ENCODE assay signal across 14 cellular contexts in the genomic region with DNA sequence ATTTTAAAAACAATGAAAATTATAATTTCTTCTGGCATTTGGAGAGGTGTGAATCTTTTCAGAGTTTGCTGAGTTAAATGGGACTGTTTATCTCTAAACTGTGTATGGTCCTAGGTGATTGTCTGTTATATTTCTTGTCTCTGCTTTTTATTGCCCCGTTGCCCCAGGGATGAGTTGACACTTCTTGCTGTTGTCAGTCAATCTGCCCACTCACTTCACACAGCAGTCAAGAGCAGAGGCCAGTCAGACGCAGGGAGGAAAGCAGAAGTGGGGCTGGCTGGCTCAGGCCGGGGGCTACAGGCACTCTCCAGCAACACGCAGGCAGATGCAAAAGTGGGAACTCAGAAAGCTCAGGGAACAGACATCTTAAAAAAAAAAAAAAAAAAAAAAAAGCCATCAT.
DNase-seq lines count a peak whose midpoint lies in the region; ATAC-seq and TF ChIP-seq lines count a peak whose summit lies in the region.
"Had no signal": no experiment of that assay in that cellular context is flagged by ENCODE, and none has a peak within 500 bp of the region (broad histone marks: within the 10 kb centered on the region; RNA-seq: fewer than 3 reads in every experiment).

No MANE protein-coding gene starts in this region.

- H3K9me3 ChIP-seq in BLaER1 treated with 17β-estradiol and CSF1 and Interleukin-3, amounts not matched to agents 10 nM and 100 nM (replicated peaks in 1 of 11) = peaks cover 0 to 16% (median 7%) of the 10 kb centered on the region in 11 experiments; a peak in 13 of 22 replicates
- no peaks in the 10 kb centered on the region for H3K9me3 ChIP-seq in thyroid gland

- no peaks in the 10 kb centered on the region for H3K36me3 ChIP-seq in BLaER1 treated with 17β-estradiol and CSF1 and Interleukin-3, amounts not matched to agents 10 nM and 100 nM
- no peaks in the 10 kb centered on the region for H3K36me3 ChIP-seq in thyroid gland

- peak overlapping the region; percentile 32 to 80 (median 66); a peak in 21 of 22 replicates for H3K4me2 ChIP-seq in BLaER1 treated with 17β-estradiol and CSF1 and Interleukin-3, amounts not matched to agents 10 nM and 100 nM

- H3K27me3 ChIP-seq in BLaER1 treated with 17β-estradiol and CSF1 and Interleukin-3, amounts not matched to agents 10 nM and 100 nM = no peaks in the 10 kb centered on the region
- no peaks in the 10 kb centered on the region for H3K27me3 ChIP-seq in thyroid gland

- no peak overlapping the region for H3K4me3 ChIP-seq in BLaER1 treated with 17β-estradiol and CSF1 and Interleukin-3, amounts not matched to agents 10 nM and 100 nM
- H3K4me3 ChIP-seq in thyroid gland (replicated peaks in 1 of 3) = no peak overlapping the region

- TF ChIP-seq POLR2A in thyroid gland (IDR thresholded peaks at IDR 0.05) = no peak

- peak; percentile 43; the same call in 1 of the 3 replicates for ATAC-seq in SK-N-SH treated with all-trans-retinoic acid at 6 μM for 48 hours
- ATAC-seq in GM21367 (IDR thresholded peaks at IDR 0.05; ENCODE audit: unreplicated experiment) = no peak

- H3K9ac ChIP-seq in BLaER1 treated with 17β-estradiol and CSF1 and Interleukin-3, amounts not matched to agents 10 nM and 100 nM = no peak overlapping the region; a peak in 1 of 22 replicates

- peak; percentile 7 for DNase-seq in GM20000 (ENCODE audit: low spot score)
- peak; percentile 84 for DNase-seq in myocyte (ENCODE audit: low read depth)
- no peak for DNase-seq in GM19240 (ENCODE audit: insufficient read length, low spot score)
- DNase-seq in NCI-H2227 (lab: John Stamatoyannopoulos, UW; ENCODE audit: unreplicated experiment) = no peak
- DNase-seq in thyroid gland = no peak
- DNase-seq: activated naive CD4-positive, alpha-beta T cell treated with anti-CD3 and anti-CD28 coated beads, Interleukin-2, amount 50 U/mL, for 16 hours; activated T-cell treated with anti-CD3 and anti-CD28 coated beads, Interleukin-2, amount 50 U/mL, for 1 hour; GF-D8; H9; NCI-H1930; NCI-H510A treated with DMSO at 0.1 percent for 48 hours had no signal

- TF ChIP-seq CTCF in GM20000 (IDR thresholded peaks at IDR 0.05; ENCODE audit: extremely low read depth, missing control alignments) (no peak), thyroid gland (IDR thresholded peaks at IDR 0.05) (no peak)

- no peaks in the 10 kb centered on the region for H4K20me1 ChIP-seq in BLaER1 treated with 17β-estradiol and CSF1 and Interleukin-3, amounts not matched to agents 10 nM and 100 nM

- peak overlapping the region in 6 of 11 experiments; percentile 6 to 47 (median 25); a peak in 3 of 22 replicates for H3K27ac ChIP-seq in BLaER1 treated with 17β-estradiol and CSF1 and Interleukin-3, amounts not matched to agents 10 nM and 100 nM
- no peak overlapping the region for H3K27ac ChIP-seq in thyroid gland

- intact Hi-C loops in thyroid gland (cut with DNase I) = no loop called here

- WGBS in thyroid gland, 2 donors = 58 to 64% methylated on average over 4 of the region's 4 CpGs

- peaks cover 22 to 54% (median 45%) of the 10 kb centered on the region in 10 experiments for H3K4me1 ChIP-seq in BLaER1 treated with 17β-estradiol and CSF1 and Interleukin-3, amounts not matched to agents 10 nM and 100 nM
- peaks cover 0 to 6% of the 10 kb centered on the region in 2 donors for H3K4me1 ChIP-seq in thyroid gland

TF ChIP-seq in SK-N-SH treated with all-trans-retinoic acid at 6 μM for 48 hours, 23 proteins besides CTCF, POLR2A, EP300 and RAD21:
- TF ChIP-seq GLIS3 (CRISPR knock-in tag; IDR thresholded peaks at IDR 0.05) (no peak), ISL1 (CRISPR knock-in tag; IDR thresholded peaks at IDR 0.05) (no peak), SNAI2 (CRISPR knock-in tag; IDR thresholded peaks at IDR 0.05) (no peak), CSRNP3 (CRISPR knock-in tag; IDR thresholded peaks at IDR 0.05) (no peak), TCF4 (CRISPR knock-in tag; IDR thresholded peaks at IDR 0.05; ENCODE audit: borderline replicate concordance) (no peak; the same call in 1 of the 2 replicates), ZFP30 (CRISPR knock-in tag; IDR thresholded peaks at IDR 0.05) (no peak), ZNF8 (CRISPR knock-in tag; IDR thresholded peaks at IDR 0.05) (no peak), ESRRG (CRISPR knock-in tag; IDR thresholded peaks at IDR 0.05) (no peak), ARNTL (CRISPR knock-in tag; IDR thresholded peaks at IDR 0.05; ENCODE audit: borderline replicate concordance, low read depth) (no peak), POU6F1 (CRISPR knock-in tag; IDR thresholded peaks at IDR 0.05; ENCODE audit: borderline replicate concordance, low read depth) (no peak)
- TF ChIP-seq, protein P1, sequence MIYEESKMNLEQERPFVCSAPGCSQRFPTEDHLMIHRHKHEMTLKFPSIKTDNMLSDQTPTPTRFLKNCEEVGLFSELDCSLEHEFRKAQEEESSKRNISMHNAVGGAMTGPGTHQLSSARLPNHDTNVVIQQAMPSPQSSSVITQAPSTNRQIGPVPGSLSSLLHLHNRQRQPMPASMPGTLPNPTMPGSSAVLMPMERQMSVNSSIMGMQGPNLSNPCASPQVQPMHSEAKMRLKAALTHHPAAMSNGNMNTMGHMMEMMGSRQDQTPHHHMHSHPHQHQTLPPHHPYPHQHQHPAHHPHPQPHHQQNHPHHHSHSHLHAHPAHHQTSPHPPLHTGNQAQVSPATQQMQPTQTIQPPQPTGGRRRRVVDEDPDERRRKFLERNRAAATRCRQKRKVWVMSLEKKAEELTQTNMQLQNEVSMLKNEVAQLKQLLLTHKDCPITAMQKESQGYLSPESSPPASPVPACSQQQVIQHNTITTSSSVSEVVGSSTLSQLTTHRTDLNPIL (CRISPR knock-in tag; IDR thresholded peaks at IDR 0.05; ENCODE audit: low read depth) = no peak
- TF ChIP-seq, protein P2, sequence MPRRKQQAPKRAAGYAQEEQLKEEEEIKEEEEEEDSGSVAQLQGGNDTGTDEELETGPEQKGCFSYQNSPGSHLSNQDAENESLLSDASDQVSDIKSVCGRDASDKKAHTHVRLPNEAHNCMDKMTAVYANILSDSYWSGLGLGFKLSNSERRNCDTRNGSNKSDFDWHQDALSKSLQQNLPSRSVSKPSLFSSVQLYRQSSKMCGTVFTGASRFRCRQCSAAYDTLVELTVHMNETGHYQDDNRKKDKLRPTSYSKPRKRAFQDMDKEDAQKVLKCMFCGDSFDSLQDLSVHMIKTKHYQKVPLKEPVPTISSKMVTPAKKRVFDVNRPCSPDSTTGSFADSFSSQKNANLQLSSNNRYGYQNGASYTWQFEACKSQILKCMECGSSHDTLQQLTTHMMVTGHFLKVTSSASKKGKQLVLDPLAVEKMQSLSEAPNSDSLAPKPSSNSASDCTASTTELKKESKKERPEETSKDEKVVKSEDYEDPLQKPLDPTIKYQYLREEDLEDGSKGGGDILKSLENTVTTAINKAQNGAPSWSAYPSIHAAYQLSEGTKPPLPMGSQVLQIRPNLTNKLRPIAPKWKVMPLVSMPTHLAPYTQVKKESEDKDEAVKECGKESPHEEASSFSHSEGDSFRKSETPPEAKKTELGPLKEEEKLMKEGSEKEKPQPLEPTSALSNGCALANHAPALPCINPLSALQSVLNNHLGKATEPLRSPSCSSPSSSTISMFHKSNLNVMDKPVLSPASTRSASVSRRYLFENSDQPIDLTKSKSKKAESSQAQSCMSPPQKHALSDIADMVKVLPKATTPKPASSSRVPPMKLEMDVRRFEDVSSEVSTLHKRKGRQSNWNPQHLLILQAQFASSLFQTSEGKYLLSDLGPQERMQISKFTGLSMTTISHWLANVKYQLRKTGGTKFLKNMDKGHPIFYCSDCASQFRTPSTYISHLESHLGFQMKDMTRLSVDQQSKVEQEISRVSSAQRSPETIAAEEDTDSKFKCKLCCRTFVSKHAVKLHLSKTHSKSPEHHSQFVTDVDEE (CRISPR knock-in tag; IDR thresholded peaks at IDR 0.05) = no peak
- TF ChIP-seq, protein P3, sequence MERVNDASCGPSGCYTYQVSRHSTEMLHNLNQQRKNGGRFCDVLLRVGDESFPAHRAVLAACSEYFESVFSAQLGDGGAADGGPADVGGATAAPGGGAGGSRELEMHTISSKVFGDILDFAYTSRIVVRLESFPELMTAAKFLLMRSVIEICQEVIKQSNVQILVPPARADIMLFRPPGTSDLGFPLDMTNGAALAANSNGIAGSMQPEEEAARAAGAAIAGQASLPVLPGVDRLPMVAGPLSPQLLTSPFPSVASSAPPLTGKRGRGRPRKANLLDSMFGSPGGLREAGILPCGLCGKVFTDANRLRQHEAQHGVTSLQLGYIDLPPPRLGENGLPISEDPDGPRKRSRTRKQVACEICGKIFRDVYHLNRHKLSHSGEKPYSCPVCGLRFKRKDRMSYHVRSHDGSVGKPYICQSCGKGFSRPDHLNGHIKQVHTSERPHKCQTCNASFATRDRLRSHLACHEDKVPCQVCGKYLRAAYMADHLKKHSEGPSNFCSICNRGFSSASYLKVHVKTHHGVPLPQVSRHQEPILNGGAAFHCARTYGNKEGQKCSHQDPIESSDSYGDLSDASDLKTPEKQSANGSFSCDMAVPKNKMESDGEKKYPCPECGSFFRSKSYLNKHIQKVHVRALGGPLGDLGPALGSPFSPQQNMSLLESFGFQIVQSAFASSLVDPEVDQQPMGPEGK (CRISPR knock-in tag; IDR thresholded peaks at IDR 0.05; ENCODE audit: borderline replicate concordance) = no peak

Comparison
In these comparisons a context has a peak if more than half of its experiments do, and no peak if none do; other contexts are left out.
1. H3K27ac ChIP-seq: peak in BLaER1 treated with 17β-estradiol and CSF1 and Interleukin-3, amounts not matched to agents 10 nM and 100 nM (6 of 11); none in thyroid gland (0 of 3).
2. DNase-seq: peak in GM20000 (single experiment) and myocyte (single experiment); none in GM19240 (single experiment), NCI-H2227 (single experiment) and thyroid gland (0 of 2).